Comparison of ENCODE assay signal across 14 cellular contexts in the genomic region with DNA sequence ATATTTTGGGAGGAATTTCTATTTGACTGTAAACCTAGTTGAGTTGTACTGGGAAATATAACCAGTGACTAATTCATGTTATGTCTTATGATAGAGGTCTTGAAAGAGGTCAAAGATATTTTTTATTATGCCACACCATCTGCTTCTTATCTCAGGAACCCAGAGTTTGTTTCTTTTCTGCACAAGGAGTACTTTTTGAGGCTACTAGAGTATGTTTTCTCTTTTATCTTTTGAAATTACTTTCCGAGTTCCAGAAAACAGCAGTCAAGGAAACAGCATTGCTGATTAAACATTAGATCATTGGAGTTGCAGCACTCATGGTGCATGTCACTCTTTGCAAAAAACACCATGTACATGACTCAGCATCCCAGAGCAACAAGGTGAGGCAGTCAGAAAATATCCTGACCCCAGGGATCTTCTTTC.
DNase-seq lines count a peak whose midpoint lies in the region; ATAC-seq and TF ChIP-seq lines count a peak whose summit lies in the region.
"Had no signal": no experiment of that assay in that cellular context is flagged by ENCODE, and none has a peak within 500 bp of the region (broad histone marks: within the 10 kb centered on the region; RNA-seq: fewer than 3 reads in every experiment).

No MANE protein-coding gene starts in this region.

- H3K27ac Mint-ChIP-seq in natural killer cell treated with Interleukin-12 subunit alpha and Interleukin-12 subunit beta and Interleukin-15 and Interleukin-18, amount 100 ng/mL, for 72 hours, result no peak overlapping the region
- H3K27ac Mint-ChIP-seq in T-cell, result no peak overlapping the region

- in situ Hi-C loops in brain microvascular endothelial cell (cut with HindIII; ENCODE audit: low pct_ligation_motif_present, low sequenced_read_pairs), result no loop called here

- H3K9me3 Mint-ChIP-seq in natural killer cell treated with Interleukin-12 subunit alpha and Interleukin-12 subunit beta and Interleukin-15 and Interleukin-18, amount 100 ng/mL, for 72 hours, result peaks cover 3% of the 10 kb centered on the region
- H3K9me3 Mint-ChIP-seq in T-cell, result no peaks in the 10 kb centered on the region

- H3K27me3 Mint-ChIP-seq in natural killer cell treated with Interleukin-12 subunit alpha and Interleukin-12 subunit beta and Interleukin-15 and Interleukin-18, amount 100 ng/mL, for 72 hours, result peaks cover 12 to 28% of the 10 kb centered on the region in 2 donors
- peaks cover 0 to 7% of the 10 kb centered on the region in 2 donors for H3K27me3 Mint-ChIP-seq in T-cell

- H3K4me3 ChIP-seq in AG04450 (ENCODE audit: low read depth, low read length) (no peak overlapping the region), brain microvascular endothelial cell (ENCODE audit: low read depth, low read length) (no peak overlapping the region)
- H3K4me3 ChIP-seq: BLaER1, body of pancreas, mucosa of descending colon had no signal

- TF ChIP-seq CTCF in AG04450 (IDR thresholded peaks at IDR 0.05; ENCODE audit: low read depth, low read length) (no peak), brain microvascular endothelial cell (IDR thresholded peaks at IDR 0.05; ENCODE audit: low read depth, low read length, missing control alignments) (no peak)

- H3K27me3 ChIP-seq in AG04450 (ENCODE audit: control insufficient read depth, insufficient read depth, low read length) (no peaks in the 10 kb centered on the region), brain microvascular endothelial cell (replicated peaks) (no peaks in the 10 kb centered on the region)
- H3K27me3 ChIP-seq: BLaER1, body of pancreas had no signal

- no peaks in the 10 kb centered on the region for H3K9me3 ChIP-seq in AG04450 (ENCODE audit: control insufficient read depth, insufficient read depth, low read length)
- H3K9me3 ChIP-seq: BLaER1, body of pancreas, mucosa of descending colon had no signal

- H3K4me1 Mint-ChIP-seq in natural killer cell treated with Interleukin-12 subunit alpha and Interleukin-12 subunit beta and Interleukin-15 and Interleukin-18, amount 100 ng/mL, for 72 hours (ENCODE audit: low read depth in 2 of 2), result peaks cover 0 to 4% of the 10 kb centered on the region in 2 donors
- no peaks in the 10 kb centered on the region for H3K4me1 Mint-ChIP-seq in T-cell

- CTCF ChIA-PET in AG04450 (lab: Charles Lee), result no interaction called here
- CTCF ChIA-PET in T-cell (lab: Charles Lee), result no interaction called here

- DNase-seq in AG04450 (ENCODE audit: low read depth, low spot score) (peak; percentile 48), HT1080 (ENCODE audit: low read depth) (peak; percentile 85), brain microvascular endothelial cell (peak; percentile 89), kidney glomerular epithelial cell (lab: John Stamatoyannopoulos, UW) (peak; percentile 84), T-cell (no peak), NCI-H1417 (lab: John Stamatoyannopoulos, UW) (no peak)
- no peak for DNase-seq in natural killer cell treated with Interleukin-12 subunit alpha and Interleukin-12 subunit beta and Interleukin-15 and Interleukin-18, amount 100 ng/mL, for 72 hours (ENCODE audit: low spot score)
- DNase-seq: mucosa of descending colon, NCI-H524 had no signal

- H3K27ac ChIP-seq in AG04450 (ENCODE audit: low read depth, low read length), result no peak overlapping the region
- H3K27ac ChIP-seq in brain microvascular endothelial cell, result peak overlapping the region; percentile 79
- H3K27ac ChIP-seq: BLaER1, body of pancreas, KMS-11 had no signal

- ATAC-seq in natural killer cell treated with Interleukin-12 subunit alpha and Interleukin-12 subunit beta and Interleukin-15 and Interleukin-18, amount 100 ng/mL, for 72 hours, result no peak
- ATAC-seq in T-cell (replicated peaks in 1 of 4) (no peak), HG03442 (IDR thresholded peaks at IDR 0.05; ENCODE audit: unreplicated experiment) (no peak)
- ATAC-seq: body of pancreas, mucosa of descending colon, SK-N-SH treated with all-trans-retinoic acid at 6 μM for 48 hours had no signal

- peaks cover 6% of the 10 kb centered on the region for H3K36me3 Mint-ChIP-seq in natural killer cell treated with Interleukin-12 subunit alpha and Interleukin-12 subunit beta and Interleukin-15 and Interleukin-18, amount 100 ng/mL, for 72 hours
- H3K36me3 Mint-ChIP-seq in T-cell, result no peaks in the 10 kb centered on the region

- POLR2A ChIA-PET in AG04450 (lab: Yijun Ruan, JAX), result no interaction called here
- POLR2A ChIA-PET in T-cell (lab: Charles Lee), result no interaction called here

- H3K4me3 Mint-ChIP-seq in natural killer cell treated with Interleukin-12 subunit alpha and Interleukin-12 subunit beta and Interleukin-15 and Interleukin-18, amount 100 ng/mL, for 72 hours, result no peak overlapping the region
- H3K4me3 Mint-ChIP-seq in T-cell, result no peak overlapping the region

- no peaks in the 10 kb centered on the region for H3K36me3 ChIP-seq in brain microvascular endothelial cell (replicated peaks)
- H3K36me3 ChIP-seq: BLaER1 had no signal

Comparison
In these comparisons a context has a peak if more than half of its experiments do, and no peak if none do; other contexts are left out.
1. DNase-seq: peak in AG04450 (single experiment), HT1080 (single experiment), brain microvascular endothelial cell (single experiment) and kidney glomerular epithelial cell (single experiment); none in natural killer cell treated with Interleukin-12 subunit alpha and Interleukin-12 subunit beta and Interleukin-15 and Interleukin-18, amount 100 ng/mL, for 72 hours (single experiment), T-cell (0 of 34) and NCI-H1417 (0 of 3).